9 cellular contexts compared by ENCODE assay signal in genomic region chr11:47980907-47981621, GRCh38. TPM values are rescaled to one million over a fixed set of nuclear protein-coding genes. Genes with fewer than 3 reads are reported as not detected.
DNase-seq lines count a peak whose midpoint lies in the region; ATAC-seq and TF ChIP-seq lines count a peak whose summit lies in the region.
"Had no signal": no experiment of that assay in that cellular context is flagged by ENCODE, and none has a peak within 500 bp of the region (broad histone marks: within the 10 kb centered on the region; RNA-seq: fewer than 3 reads in every experiment).

No MANE protein-coding gene starts in this region.

- H3K9me3 ChIP-seq in gastroesophageal sphincter: no peaks in the 10 kb centered on the region

- peak overlapping the region in 3 of 4 donors; percentile 64 to 80 (median 71) for H3K27ac ChIP-seq in gastroesophageal sphincter
- H3K27ac ChIP-seq: epithelial cell of prostate had no signal

- H3K27me3 Mint-ChIP-seq in activated T-cell treated with anti-CD3 and anti-CD28 coated beads, Interleukin-2, amount 50 U/mL, for 4 hours (ENCODE audit: low read depth): no peaks in the 10 kb centered on the region

- peak overlapping the region; percentile 90 for H3K4me3 Mint-ChIP-seq in activated T-cell treated with anti-CD3 and anti-CD28 coated beads, Interleukin-2, amount 50 U/mL, for 4 hours

- H3K9me3 Mint-ChIP-seq in activated T-cell treated with anti-CD3 and anti-CD28 coated beads, Interleukin-2, amount 50 U/mL, for 4 hours: no peaks in the 10 kb centered on the region

- peak in 2 of 4 experiments; percentile 18 to 30 for TF ChIP-seq CTCF in gastroesophageal sphincter (IDR thresholded peaks at IDR 0.05)
- no peak for TF ChIP-seq CTCF in omental fat pad (IDR thresholded peaks at IDR 0.05)

- peak; percentile 29 for DNase-seq in NCI-H1105 treated with DMSO at 0.1 percent for 48 hours (lab: John Stamatoyannopoulos, UW)
- no peak for DNase-seq in NCI-H1105 (lab: John Stamatoyannopoulos, UW)
- no peak for DNase-seq in Jurkat, Clone E6-1 (ENCODE audit: low read depth, low spot score)
- DNase-seq in activated T-cell treated with anti-CD3 and anti-CD28 coated beads, Interleukin-2, amount 50 U/mL, for 4 hours: no peak
- DNase-seq in omental fat pad (ENCODE audit: low spot score): no peak
- DNase-seq in COLO829 (ENCODE audit: low spot score): no peak

- no peak for TF ChIP-seq POLR2A in gastroesophageal sphincter (IDR thresholded peaks at IDR 0.05)

- H3K27me3 ChIP-seq in gastroesophageal sphincter: peaks cover 6% of the 10 kb centered on the region

- H3K4me3 ChIP-seq in Jurkat, Clone E6-1 (ENCODE audit: low read length): peak overlapping the region; percentile 34
- H3K4me3 ChIP-seq in gastroesophageal sphincter: peak overlapping the region; percentile 79 to 81

- TF ChIP-seq EP300 in gastroesophageal sphincter (IDR thresholded peaks at IDR 0.05): no peak

- H3K36me3 Mint-ChIP-seq in activated T-cell treated with anti-CD3 and anti-CD28 coated beads, Interleukin-2, amount 50 U/mL, for 4 hours (ENCODE audit: insufficient read depth): peaks cover 5% of the 10 kb centered on the region

- no CpG with 5 or more reads among the region's 82 CpGs for WGBS in gastroesophageal sphincter (ENCODE audit: low coverage in 1 of 2), 2 donors

- peaks cover 0 to 21% (median 15%) of the 10 kb centered on the region in 3 donors for H3K4me1 ChIP-seq in gastroesophageal sphincter

- no peaks in the 10 kb centered on the region for H3K36me3 ChIP-seq in gastroesophageal sphincter

- ATAC-seq in GM21717 (IDR thresholded peaks at IDR 0.05; ENCODE audit: unreplicated experiment) (peak; percentile 37), gastroesophageal sphincter (peak; percentile 57), omental fat pad (ENCODE audit: low FRiP score) (peak; percentile 55)
- ATAC-seq in activated T-cell treated with anti-CD3 and anti-CD28 coated beads, Interleukin-2, amount 50 U/mL, for 4 hours: peak; percentile 32 to 41

- peaks cover 32% of the 10 kb centered on the region for H3K4me1 Mint-ChIP-seq in activated T-cell treated with anti-CD3 and anti-CD28 coated beads, Interleukin-2, amount 50 U/mL, for 4 hours (ENCODE audit: low read depth)

RNA-seq across cellular contexts. Expression of gene PTPRJ, which starts 0.7 kb away (rescaled TPM):
- 2.6 TPM for polyA plus RNA-seq in Jurkat, Clone E6-1 (2012; ENCODE audit: insufficient read depth, insufficient read length)
- total RNA-seq in activated T-cell treated with anti-CD3 and anti-CD28 coated beads, Interleukin-2, amount 50 U/mL, for 4 hours: 10 to 100 TPM; 13.8 to 22.3 (median 19.0) TPM
- total RNA-seq in gastroesophageal sphincter (10 to 100 TPM in 2 of 4 donors, 1 to 10 TPM in 2; 5.4 to 13.5 (median 10.5) TPM), omental fat pad (10 to 100 TPM in 3 of 4 donors, 1 to 10 TPM in 1; 9.8 to 17.8 (median 14.2) TPM)
